Comparison of ENCODE assay signal across 1 cellular context in the genomic region with DNA sequence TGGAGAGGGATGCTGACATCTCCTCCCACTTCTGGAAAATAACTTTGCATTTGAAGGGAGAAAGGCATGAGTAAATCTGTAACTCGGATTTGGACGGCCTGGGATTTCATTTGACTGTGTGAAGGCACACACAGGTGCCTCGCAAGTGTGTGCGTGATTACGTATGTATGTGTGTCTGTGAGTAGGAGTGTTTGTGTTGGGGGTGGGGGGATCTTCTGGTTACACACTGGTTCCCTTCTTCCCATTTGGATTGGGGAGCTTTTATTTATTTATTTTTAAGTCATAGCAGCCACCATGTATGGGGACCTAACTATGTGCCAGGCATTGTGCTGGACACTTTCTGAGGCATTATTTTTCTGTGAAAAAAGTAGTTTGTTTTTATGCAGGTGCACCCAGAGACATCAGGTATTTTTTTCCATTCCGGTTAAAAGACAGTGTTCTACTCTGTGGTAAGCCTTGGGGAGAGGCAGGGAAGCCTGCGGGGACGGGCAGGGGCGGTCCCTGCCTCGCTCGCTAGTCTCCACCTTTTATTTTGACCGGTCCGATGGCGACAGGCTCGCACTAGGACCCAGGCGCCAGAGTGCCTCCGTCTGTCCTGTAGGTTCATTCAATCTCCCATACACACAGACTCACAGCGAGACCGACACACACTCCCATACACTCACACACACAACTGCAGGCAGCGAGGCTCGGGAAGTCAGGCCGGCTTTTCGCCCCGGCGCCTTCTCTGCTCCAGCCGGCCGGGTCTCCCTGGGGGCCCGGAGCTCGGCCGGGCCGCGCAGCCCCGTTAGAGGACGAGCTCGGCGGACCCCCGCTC.
TF ChIP-seq lines count a peak whose summit lies in the region.

A gene (plus strand): TSS at position 618 of the 817 bp plus-strand sequence. CDS start 204 bp downstream, outside the sequence.

TF ChIP-seq in HepG2, 621 proteins besides CTCF, POLR2A, EP300 and RAD21 (continued from another document and continues in another):
- TF ChIP-seq HMG20A (CRISPR knock-in tag; IDR thresholded peaks at IDR 0.05; ENCODE audit: borderline replicate concordance), result 0 out of 2 replicates have a peak, but pooled peaks have one; percentile 25
- TF ChIP-seq, protein P1, sequence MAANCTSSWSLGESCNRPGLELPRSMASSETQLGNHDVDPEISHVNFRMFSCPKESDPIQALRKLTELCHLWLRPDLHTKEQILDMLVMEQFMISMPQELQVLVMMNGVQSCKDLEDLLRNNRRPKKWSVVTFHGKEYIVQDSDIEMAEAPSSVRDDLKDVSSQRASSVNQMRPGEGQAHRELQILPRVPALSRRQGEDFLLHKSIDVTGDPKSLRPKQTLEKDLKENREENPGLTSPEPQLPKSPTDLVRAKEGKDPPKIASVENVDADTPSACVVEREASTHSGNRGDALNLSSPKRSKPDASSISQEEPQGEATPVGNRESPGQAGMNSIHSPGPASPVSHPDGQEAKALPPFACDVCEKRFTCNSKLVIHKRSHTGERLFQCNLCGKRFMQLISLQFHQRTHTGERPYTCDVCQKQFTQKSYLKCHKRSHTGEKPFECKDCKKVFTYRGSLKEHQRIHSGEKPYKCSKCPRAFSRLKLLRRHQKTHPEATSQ (CRISPR knock-in tag; IDR thresholded peaks at IDR 0.05; ENCODE audit: borderline replicate concordance), result no peak
- TF ChIP-seq, protein P2, sequence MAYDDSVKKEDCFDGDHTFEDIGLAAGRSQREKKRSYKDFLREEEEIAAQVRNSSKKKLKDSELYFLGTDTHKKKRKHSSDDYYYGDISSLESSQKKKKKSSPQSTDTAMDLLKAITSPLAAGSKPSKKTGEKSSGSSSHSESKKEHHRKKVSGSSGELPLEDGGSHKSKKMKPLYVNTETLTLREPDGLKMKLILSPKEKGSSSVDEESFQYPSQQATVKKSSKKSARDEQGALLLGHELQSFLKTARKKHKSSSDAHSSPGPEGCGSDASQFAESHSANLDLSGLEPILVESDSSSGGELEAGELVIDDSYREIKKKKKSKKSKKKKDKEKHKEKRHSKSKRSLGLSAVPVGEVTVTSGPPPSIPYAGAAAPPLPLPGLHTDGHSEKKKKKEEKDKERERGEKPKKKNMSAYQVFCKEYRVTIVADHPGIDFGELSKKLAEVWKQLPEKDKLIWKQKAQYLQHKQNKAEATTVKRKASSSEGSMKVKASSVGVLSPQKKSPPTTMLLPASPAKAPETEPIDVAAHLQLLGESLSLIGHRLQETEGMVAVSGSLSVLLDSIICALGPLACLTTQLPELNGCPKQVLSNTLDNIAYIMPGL (CRISPR knock-in tag; IDR thresholded peaks at IDR 0.05; ENCODE audit: borderline replicate concordance in 1 of 2, low read depth in 1 of 2), result peak; percentile 34 to 42; a peak in 1 of 4 replicates
- TF ChIP-seq CBX2 (IDR thresholded peaks at IDR 0.05; ENCODE audit: low read depth, low read length), result no peak
- no peak for TF ChIP-seq CBX2 (CRISPR knock-in tag; IDR thresholded peaks at IDR 0.05; ENCODE audit: low read depth)
- TF ChIP-seq ZNF841 (CRISPR knock-in tag; IDR thresholded peaks at IDR 0.05; ENCODE audit: borderline replicate concordance), result no peak
- 0 out of 2 replicates have a peak, but pooled peaks have one; percentile 57 for TF ChIP-seq MEIS2 (CRISPR knock-in tag; IDR thresholded peaks at IDR 0.05)
- TF ChIP-seq RFXAP (CRISPR knock-in tag; IDR thresholded peaks at IDR 0.05; ENCODE audit: borderline replicate concordance), result peak; percentile 89
- no peak for TF ChIP-seq PAF1 (CRISPR knock-in tag; IDR thresholded peaks at IDR 0.05)
- 0 out of 2 replicates have a peak, but pooled peaks have one; percentile 23 for TF ChIP-seq ADNP (CRISPR knock-in tag; IDR thresholded peaks at IDR 0.05)
- TF ChIP-seq ELF3 (CRISPR knock-in tag; IDR thresholded peaks at IDR 0.05), result 0 out of 2 replicates have a peak, but pooled peaks have one; percentile 32
- TF ChIP-seq, protein P3, sequence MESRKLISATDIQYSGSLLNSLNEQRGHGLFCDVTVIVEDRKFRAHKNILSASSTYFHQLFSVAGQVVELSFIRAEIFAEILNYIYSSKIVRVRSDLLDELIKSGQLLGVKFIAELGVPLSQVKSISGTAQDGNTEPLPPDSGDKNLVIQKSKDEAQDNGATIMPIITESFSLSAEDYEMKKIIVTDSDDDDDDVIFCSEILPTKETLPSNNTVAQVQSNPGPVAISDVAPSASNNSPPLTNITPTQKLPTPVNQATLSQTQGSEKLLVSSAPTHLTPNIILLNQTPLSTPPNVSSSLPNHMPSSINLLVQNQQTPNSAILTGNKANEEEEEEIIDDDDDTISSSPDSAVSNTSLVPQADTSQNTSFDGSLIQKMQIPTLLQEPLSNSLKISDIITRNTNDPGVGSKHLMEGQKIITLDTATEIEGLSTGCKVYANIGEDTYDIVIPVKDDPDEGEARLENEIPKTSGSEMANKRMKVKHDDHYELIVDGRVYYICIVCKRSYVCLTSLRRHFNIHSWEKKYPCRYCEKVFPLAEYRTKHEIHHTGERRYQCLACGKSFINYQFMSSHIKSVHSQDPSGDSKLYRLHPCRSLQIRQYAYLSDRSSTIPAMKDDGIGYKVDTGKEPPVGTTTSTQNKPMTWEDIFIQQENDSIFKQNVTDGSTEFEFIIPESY (CRISPR knock-in tag; IDR thresholded peaks at IDR 0.05), result 0 out of 2 replicates have a peak, but pooled peaks have one; percentile 16
- TF ChIP-seq, protein P4, sequence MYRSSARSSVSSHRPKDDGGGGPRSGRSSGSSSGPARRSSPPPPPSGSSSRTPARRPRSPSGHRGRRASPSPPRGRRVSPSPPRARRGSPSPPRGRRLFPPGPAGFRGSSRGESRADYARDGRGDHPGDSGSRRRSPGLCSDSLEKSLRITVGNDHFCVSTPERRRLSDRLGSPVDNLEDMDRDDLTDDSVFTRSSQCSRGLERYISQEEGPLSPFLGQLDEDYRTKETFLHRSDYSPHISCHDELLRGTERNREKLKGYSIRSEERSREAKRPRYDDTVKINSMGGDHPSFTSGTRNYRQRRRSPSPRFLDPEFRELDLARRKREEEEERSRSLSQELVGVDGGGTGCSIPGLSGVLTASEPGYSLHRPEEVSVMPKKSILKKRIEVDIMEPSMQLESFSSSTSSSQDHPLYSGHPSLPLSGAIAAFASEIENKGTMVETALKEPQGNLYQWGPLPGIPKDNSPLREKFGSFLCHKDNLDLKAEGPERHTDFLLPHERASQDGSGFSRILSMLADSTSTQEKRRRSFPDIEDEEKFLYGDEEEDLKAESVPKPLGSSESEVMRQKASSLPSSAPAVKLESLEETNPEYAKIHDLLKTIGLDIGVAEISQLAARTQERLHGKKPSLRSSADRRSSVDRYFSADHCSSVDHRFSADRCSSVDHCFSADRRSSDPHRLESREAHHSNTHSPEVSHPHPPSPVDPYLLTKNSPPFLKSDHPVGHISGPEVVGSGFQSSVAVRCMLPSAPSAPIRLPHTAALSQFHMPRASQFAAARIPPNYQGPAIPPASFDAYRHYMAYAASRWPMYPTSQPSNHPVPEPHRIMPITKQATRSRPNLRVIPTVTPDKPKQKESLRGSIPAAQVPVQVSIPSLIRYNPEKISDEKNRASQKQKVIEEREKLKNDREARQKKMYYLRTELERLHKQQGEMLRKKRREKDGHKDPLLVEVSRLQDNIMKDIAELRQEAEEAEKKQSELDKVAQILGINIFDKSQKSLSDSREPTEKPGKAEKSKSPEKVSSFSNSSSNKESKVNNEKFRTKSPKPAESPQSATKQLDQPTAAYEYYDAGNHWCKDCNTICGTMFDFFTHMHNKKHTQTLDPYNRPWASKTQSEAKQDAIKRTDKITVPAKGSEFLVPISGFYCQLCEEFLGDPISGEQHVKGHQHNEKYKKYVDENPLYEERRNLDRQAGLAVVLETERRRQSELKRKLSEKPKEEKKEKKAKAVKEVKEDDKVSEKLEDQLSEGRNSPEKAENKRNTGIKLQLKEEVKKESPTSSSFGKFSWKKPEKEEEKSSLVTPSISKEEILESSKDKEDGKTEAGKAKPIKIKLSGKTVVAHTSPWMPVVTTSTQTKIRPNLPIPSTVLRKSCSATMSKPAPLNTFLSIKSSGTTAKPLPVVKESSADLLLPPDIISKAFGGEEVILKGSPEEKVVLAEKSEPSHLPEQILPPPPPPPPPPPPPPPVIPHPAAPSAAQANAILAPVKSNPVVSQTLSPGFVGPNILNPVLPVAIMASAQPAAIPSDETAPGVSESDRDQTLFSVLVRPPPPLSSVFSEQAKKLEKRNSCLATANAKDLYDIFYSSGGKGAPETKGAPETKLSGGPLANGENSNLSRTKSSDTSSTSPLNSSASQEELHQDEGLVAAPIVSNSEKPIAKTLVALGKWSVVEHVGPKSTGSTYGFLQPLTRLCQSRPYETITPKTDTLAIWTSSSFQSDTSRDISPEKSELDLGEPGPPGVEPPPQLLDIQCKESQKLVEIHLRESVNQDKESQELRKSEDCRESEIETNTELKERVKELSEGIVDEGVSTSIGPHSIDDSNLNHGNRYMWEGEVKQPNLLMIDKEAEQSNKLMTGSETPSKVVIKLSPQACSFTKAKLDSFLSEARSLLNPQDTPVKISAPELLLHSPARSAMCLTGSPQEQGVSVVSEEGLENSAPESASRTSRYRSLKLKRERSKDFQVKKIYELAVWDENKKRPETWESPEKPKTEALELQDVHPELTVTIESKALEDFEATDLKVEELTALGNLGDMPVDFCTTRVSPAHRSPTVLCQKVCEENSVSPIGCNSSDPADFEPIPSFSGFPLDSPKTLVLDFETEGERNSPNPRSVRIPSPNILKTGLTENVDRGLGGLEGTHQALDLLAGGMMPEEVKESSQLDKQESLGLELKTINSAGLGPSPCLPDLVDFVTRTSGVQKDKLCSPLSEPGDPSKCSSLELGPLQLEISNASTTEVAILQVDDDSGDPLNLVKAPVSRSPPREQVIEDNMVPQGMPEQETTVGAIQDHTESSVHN (CRISPR knock-in tag; IDR thresholded peaks at IDR 0.05), result no peak
- TF ChIP-seq POLR2AphosphoS5 (IDR thresholded peaks at IDR 0.05; ENCODE audit: low read depth, low read length), result peak; percentile 64; the same call in 1 of the 2 replicates
- no peak for TF ChIP-seq AKAP8 (CRISPR knock-in tag; IDR thresholded peaks at IDR 0.05)
- 0 out of 2 replicates have a peak, but pooled peaks have one; percentile 32 for TF ChIP-seq BRCA1 (CRISPR knock-in tag; IDR thresholded peaks at IDR 0.05)
- TF ChIP-seq, protein P5, sequence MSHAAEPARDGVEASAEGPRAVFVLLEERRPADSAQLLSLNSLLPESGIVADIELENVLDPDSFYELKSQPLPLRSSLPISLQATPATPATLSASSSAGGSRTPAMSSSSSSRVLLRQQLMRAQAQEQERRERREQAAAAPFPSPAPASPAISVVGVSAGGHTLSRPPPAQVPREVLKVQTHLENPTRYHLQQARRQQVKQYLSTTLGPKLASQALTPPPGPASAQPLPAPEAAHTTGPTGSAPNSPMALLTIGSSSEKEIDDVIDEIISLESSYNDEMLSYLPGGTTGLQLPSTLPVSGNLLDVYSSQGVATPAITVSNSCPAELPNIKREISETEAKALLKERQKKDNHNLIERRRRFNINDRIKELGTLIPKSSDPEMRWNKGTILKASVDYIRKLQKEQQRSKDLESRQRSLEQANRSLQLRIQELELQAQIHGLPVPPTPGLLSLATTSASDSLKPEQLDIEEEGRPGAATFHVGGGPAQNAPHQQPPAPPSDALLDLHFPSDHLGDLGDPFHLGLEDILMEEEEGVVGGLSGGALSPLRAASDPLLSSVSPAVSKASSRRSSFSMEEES (CRISPR knock-in tag; IDR thresholded peaks at IDR 0.05), result 0 out of 2 replicates have a peak, but pooled peaks have one; percentile 27
- TF ChIP-seq ZFP36L1 (CRISPR knock-in tag; IDR thresholded peaks at IDR 0.05), result no peak
- peak; percentile 67 for TF ChIP-seq TEAD3 (CRISPR knock-in tag; optimal IDR thresholded peaks at IDR 0.05; ENCODE audit: borderline replicate concordance)
- TF ChIP-seq PPARG (CRISPR knock-in tag; conservative IDR thresholded peaks at IDR 0.05), result no peak
- TF ChIP-seq HOXA5 (CRISPR knock-in tag; IDR thresholded peaks at IDR 0.05), result peak; percentile 43; the same call in 1 of the 2 replicates
- TF ChIP-seq ZBTB7B (CRISPR knock-in tag; IDR thresholded peaks at IDR 0.05), result 0 out of 2 replicates have a peak, but pooled peaks have one; percentile 45
- TF ChIP-seq ZNF468 (CRISPR knock-in tag; IDR thresholded peaks at IDR 0.05), result no peak
- peak; percentile 46; the same call in 1 of the 2 replicates for TF ChIP-seq YEATS4 (CRISPR knock-in tag; IDR thresholded peaks at IDR 0.05; ENCODE audit: borderline replicate concordance)
- peak; percentile 41; the same call in 1 of the 2 replicates for TF ChIP-seq RXRA (CRISPR knock-in tag; IDR thresholded peaks at IDR 0.05)
- TF ChIP-seq, protein P6, sequence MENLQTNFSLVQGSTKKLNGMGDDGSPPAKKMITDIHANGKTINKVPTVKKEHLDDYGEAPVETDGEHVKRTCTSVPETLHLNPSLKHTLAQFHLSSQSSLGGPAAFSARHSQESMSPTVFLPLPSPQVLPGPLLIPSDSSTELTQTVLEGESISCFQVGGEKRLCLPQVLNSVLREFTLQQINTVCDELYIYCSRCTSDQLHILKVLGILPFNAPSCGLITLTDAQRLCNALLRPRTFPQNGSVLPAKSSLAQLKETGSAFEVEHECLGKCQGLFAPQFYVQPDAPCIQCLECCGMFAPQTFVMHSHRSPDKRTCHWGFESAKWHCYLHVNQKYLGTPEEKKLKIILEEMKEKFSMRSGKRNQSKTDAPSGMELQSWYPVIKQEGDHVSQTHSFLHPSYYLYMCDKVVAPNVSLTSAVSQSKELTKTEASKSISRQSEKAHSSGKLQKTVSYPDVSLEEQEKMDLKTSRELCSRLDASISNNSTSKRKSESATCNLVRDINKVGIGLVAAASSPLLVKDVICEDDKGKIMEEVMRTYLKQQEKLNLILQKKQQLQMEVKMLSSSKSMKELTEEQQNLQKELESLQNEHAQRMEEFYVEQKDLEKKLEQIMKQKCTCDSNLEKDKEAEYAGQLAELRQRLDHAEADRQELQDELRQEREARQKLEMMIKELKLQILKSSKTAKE (CRISPR knock-in tag; IDR thresholded peaks at IDR 0.05; ENCODE audit: borderline replicate concordance), result 0 out of 2 replicates have a peak, but pooled peaks have one; percentile 26
- TF ChIP-seq, protein P7, sequence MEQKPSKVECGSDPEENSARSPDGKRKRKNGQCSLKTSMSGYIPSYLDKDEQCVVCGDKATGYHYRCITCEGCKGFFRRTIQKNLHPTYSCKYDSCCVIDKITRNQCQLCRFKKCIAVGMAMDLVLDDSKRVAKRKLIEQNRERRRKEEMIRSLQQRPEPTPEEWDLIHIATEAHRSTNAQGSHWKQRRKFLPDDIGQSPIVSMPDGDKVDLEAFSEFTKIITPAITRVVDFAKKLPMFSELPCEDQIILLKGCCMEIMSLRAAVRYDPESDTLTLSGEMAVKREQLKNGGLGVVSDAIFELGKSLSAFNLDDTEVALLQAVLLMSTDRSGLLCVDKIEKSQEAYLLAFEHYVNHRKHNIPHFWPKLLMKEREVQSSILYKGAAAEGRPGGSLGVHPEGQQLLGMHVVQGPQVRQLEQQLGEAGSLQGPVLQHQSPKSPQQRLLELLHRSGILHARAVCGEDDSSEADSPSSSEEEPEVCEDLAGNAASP (CRISPR knock-in tag; IDR thresholded peaks at IDR 0.05; ENCODE audit: borderline replicate concordance), result no peak
- TF ChIP-seq, protein P8, sequence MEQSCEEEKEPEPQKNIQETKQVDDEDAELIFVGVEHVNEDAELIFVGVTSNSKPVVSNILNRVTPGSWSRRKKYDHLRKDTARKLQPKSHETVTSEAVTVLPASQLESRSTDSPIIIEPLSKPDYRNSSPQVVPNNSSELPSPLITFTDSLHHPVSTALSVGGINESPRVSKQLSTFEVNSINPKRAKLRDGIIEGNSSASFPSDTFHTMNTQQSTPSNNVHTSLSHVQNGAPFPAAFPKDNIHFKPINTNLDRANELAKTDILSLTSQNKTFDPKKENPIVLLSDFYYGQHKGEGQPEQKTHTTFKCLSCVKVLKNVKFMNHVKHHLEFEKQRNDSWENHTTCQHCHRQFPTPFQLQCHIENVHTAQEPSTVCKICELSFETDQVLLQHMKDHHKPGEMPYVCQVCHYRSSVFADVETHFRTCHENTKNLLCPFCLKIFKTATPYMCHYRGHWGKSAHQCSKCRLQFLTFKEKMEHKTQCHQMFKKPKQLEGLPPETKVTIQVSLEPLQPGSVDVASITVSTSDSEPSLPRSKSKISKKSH (CRISPR knock-in tag; IDR thresholded peaks at IDR 0.05; ENCODE audit: borderline replicate concordance), result no peak
- peak; percentile 18; the same call in 1 of the 2 replicates for TF ChIP-seq RFX5 (IDR thresholded peaks at IDR 0.05; ENCODE audit: low read depth, low read length)
- 0 out of 2 replicates have a peak, but pooled peaks have one; percentile 15 for TF ChIP-seq SIX1 (CRISPR knock-in tag; IDR thresholded peaks at IDR 0.05; ENCODE audit: borderline replicate concordance)
